In the genomic region with DNA sequence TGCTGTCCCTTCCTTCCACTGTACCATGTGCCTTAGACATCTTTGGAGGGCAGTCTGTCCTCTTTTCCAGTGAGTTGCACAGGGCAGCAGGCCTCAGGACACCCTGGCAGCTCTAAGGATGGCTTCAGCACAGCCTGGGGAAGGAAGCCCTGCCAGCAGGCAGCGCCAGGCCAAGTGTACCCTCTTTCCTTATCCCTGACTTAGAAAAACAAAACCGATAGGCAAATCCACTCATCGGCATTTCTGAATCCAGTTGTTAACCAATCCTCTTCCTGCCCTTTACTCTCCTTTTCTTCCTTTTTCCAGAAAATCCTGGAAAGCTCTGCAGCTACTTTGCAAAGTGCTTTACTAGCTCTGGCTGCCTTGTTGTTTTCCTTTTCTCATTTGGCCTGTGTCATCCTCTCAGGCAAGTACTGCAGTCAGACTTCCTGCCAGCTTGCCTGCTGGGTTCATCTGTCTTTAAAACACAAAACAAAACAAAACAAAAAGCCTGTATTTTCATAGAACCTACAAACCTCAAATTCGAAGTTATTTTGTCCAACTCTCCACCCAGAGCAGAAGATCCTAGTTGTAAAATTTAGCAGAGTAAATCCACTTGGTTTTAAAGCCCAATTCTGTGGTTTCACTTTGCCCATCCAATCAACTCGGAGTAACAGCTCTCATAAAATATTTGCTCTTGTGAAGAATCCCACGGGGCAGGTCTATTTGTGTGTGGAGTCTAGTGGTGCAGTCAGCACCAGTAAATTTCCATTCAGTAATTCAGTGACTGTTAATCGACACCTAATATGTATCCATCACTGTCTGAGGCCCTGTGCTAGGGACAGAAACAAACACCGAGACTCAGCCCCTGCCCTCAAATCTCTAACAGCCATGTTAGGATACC, we compare ENCODE assay signal across 8 cellular contexts. TPM values are rescaled to one million over a fixed set of nuclear protein-coding genes. Genes with fewer than 3 reads are reported as not detected.
DNase-seq lines count a peak whose midpoint lies in the region; ATAC-seq lines count a peak whose summit lies in the region.

No MANE protein-coding gene starts in this region.

- ATAC-seq in GM21619 (IDR thresholded peaks at IDR 0.05; ENCODE audit: unreplicated experiment) (peak; percentile 55), left lobe of liver (peak; percentile 84)

- peak; percentile 63 for DNase-seq in GF-D8 (lab: John Stamatoyannopoulos, UW)
- peak; percentile 72 for DNase-seq in LHCN-M2 (ENCODE audit: low read depth)
- peak; percentile 74 to 80 for DNase-seq in SHP77 (lab: John Stamatoyannopoulos, UW)
- peak; percentile 78 to 93 for DNase-seq in cerebellar nuclear complex (lab: John Stamatoyannopoulos, UW)
- DNase-seq in left lobe of liver (ENCODE audit: low spot score), result peak; percentile 68
- DNase-seq in stromal cell of bone marrow (ENCODE audit: low read depth), result peak; percentile 73
- DNase-seq in epidermal melanocyte (ENCODE audit: insufficient read length, low spot score), result no peak

RNA-seq across cellular contexts. Expression of gene PCBP1, which starts 45.2 kb away (rescaled TPM):
- 39.0 and 49.7 TPM in 2 replicates for total RNA-seq in LHCN-M2 (2014; rRNA removed)
- 313 TPM for polyA plus RNA-seq in LHCN-M2 (2012)
- total RNA-seq in left lobe of liver, result 161 TPM

RNA-seq across cellular contexts. Expression of gene C2orf42, which starts 58.3 kb away (rescaled TPM):
- total RNA-seq in LHCN-M2 (2014; rRNA removed) (13.5 and 18.8 TPM in 2 replicates), left lobe of liver (19.1 TPM)
- polyA plus RNA-seq in LHCN-M2 (2012), result 7.3 TPM
